8 cellular contexts compared by ENCODE assay signal in genomic region chr1:40257688-40258444, GRCh38. TPM values are rescaled to one million over a fixed set of nuclear protein-coding genes. Genes with fewer than 3 reads are reported as not detected.
A peak's percentile ranks its signal among the peaks of the same experiment; 100 is the strongest.
DNase-seq lines count a peak whose midpoint lies in the region; ATAC-seq and TF ChIP-seq lines count a peak whose summit lies in the region.

Gene ZMPSTE24 (plus strand): TSS chr1:40258236. CDS start chr1:40258272, 36 bp downstream.

- H3K27ac ChIP-seq in suprapubic skin = peak within 1 kb of the TSS; percentile 96

- peaks cover 22% of the 10 kb centered on the region for H3K36me3 ChIP-seq in suprapubic skin

- no peaks in the 10 kb centered on the region for H3K27me3 ChIP-seq in suprapubic skin

- H3K27me3 Mint-ChIP-seq in activated naive CD4-positive, alpha-beta T cell treated with anti-CD3 and anti-CD28 coated beads, Interleukin-2, amount 50 U/mL, for 24 hours = no peaks in the 10 kb centered on the region

- peaks cover 31% of the 10 kb centered on the region for H3K4me1 ChIP-seq in suprapubic skin

- peak within 1 kb of the TSS; percentile 99 for H3K4me3 Mint-ChIP-seq in activated naive CD4-positive, alpha-beta T cell treated with anti-CD3 and anti-CD28 coated beads, Interleukin-2, amount 50 U/mL, for 24 hours

- H3K27ac Mint-ChIP-seq in activated naive CD4-positive, alpha-beta T cell treated with anti-CD3 and anti-CD28 coated beads, Interleukin-2, amount 50 U/mL, for 24 hours = peak within 1 kb of the TSS; percentile 100

- peak within 1 kb of the TSS; percentile 89 for H3K4me3 ChIP-seq in suprapubic skin

- ATAC-seq in HG02571 (IDR thresholded peaks at IDR 0.05; ENCODE audit: unreplicated experiment) (peak; percentile 88), SK-N-SH treated with all-trans-retinoic acid at 6 μM for 48 hours (peak; percentile 98)

- TF ChIP-seq CTCF in suprapubic skin (IDR thresholded peaks at IDR 0.05) = no peak

- no peaks in the 10 kb centered on the region for H3K9me3 ChIP-seq in suprapubic skin

- peak in 1 of 2 donors; percentile 45 for TF ChIP-seq POLR2A in suprapubic skin (IDR thresholded peaks at IDR 0.05)

- WGBS in suprapubic skin = under 1% methylated on average over 47 of the region's 48 CpGs

- DNase-seq in GM04504 (ENCODE audit: low read depth) (peak; percentile 96), NCI-H1092 (lab: John Stamatoyannopoulos, UW) (peak; percentile 100), globus pallidus (ENCODE audit: low spot score) (peak; percentile 98), nucleus accumbens (lab: John Stamatoyannopoulos, UW) (peak; percentile 31 to 98 (median 95)), suprapubic skin (ENCODE audit: low spot score in 2 of 2) (peak; percentile 97 to 98)

- no peak for TF ChIP-seq EP300 in suprapubic skin (IDR thresholded peaks at IDR 0.05)

- H3K36me3 Mint-ChIP-seq in activated naive CD4-positive, alpha-beta T cell treated with anti-CD3 and anti-CD28 coated beads, Interleukin-2, amount 50 U/mL, for 24 hours = peaks cover 18% of the 10 kb centered on the region

- H3K9me3 Mint-ChIP-seq in activated naive CD4-positive, alpha-beta T cell treated with anti-CD3 and anti-CD28 coated beads, Interleukin-2, amount 50 U/mL, for 24 hours = no peaks in the 10 kb centered on the region

- H3K4me1 Mint-ChIP-seq in activated naive CD4-positive, alpha-beta T cell treated with anti-CD3 and anti-CD28 coated beads, Interleukin-2, amount 50 U/mL, for 24 hours = peaks cover 46% of the 10 kb centered on the region

TF ChIP-seq in SK-N-SH treated with all-trans-retinoic acid at 6 μM for 48 hours, 23 proteins besides CTCF, POLR2A, EP300 and RAD21:
- TF ChIP-seq ZNF70 (CRISPR knock-in tag; IDR thresholded peaks at IDR 0.05) = 0 out of 2 replicates have a peak, but pooled peaks have one; percentile 37
- no peak for TF ChIP-seq ZFP3 (CRISPR knock-in tag; IDR thresholded peaks at IDR 0.05)
- TF ChIP-seq, protein P1, sequence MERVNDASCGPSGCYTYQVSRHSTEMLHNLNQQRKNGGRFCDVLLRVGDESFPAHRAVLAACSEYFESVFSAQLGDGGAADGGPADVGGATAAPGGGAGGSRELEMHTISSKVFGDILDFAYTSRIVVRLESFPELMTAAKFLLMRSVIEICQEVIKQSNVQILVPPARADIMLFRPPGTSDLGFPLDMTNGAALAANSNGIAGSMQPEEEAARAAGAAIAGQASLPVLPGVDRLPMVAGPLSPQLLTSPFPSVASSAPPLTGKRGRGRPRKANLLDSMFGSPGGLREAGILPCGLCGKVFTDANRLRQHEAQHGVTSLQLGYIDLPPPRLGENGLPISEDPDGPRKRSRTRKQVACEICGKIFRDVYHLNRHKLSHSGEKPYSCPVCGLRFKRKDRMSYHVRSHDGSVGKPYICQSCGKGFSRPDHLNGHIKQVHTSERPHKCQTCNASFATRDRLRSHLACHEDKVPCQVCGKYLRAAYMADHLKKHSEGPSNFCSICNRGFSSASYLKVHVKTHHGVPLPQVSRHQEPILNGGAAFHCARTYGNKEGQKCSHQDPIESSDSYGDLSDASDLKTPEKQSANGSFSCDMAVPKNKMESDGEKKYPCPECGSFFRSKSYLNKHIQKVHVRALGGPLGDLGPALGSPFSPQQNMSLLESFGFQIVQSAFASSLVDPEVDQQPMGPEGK (CRISPR knock-in tag; IDR thresholded peaks at IDR 0.05; ENCODE audit: borderline replicate concordance) = peak; percentile 67

RNA-seq across cellular contexts. Expression of gene ZMPSTE24, which starts in this region (rescaled TPM):
- total RNA-seq in suprapubic skin = 10 to 100 TPM; 30.3 to 42.2 (median 34.9) TPM

Comparison
In these comparisons a context has a peak if more than half of its experiments do, and no peak if none do; other contexts are left out.
1. Peak in every context shown above with its lines: DNase-seq, ATAC-seq, H3K4me3 ChIP-seq and H3K27ac ChIP-seq.